Comparison of ENCODE assay signal across 18 cellular contexts in genomic region chr2:84918430-84918829, GRCh38. TPM values are rescaled to one million over a fixed set of nuclear protein-coding genes. Genes with fewer than 3 reads are reported as not detected.
DNase-seq lines count a peak whose midpoint lies in the region; ATAC-seq, FAIRE-seq and TF ChIP-seq lines count a peak whose summit lies in the region.
"Had no signal": no experiment of that assay in that cellular context is flagged by ENCODE, and none has a peak within 500 bp of the region (broad histone marks: within the 10 kb centered on the region; RNA-seq: fewer than 3 reads in every experiment).

No MANE protein-coding gene starts in this region.

- no peaks in the 10 kb centered on the region for H3K27me3 Mint-ChIP-seq in activated naive CD4-positive, alpha-beta T cell treated with anti-CD3 and anti-CD28 coated beads, Interleukin-2, amount 10 ng/mL, durations not matched to agents 7 days and 5 days
- no peaks in the 10 kb centered on the region for H3K27me3 Mint-ChIP-seq in stimulated activated naive CD8-positive, alpha-beta T cell treated with anti-CD3 and anti-CD28 coated beads, Interleukin-15, amount 100 ng/mL, for 72 hours
- H3K27me3 Mint-ChIP-seq: effector memory CD8-positive, alpha-beta T cell had no signal

- no peaks in the 10 kb centered on the region for H3K36me3 ChIP-seq in OCI-LY7 (ENCODE audit: insufficient read depth, low read length)
- no peaks in the 10 kb centered on the region for H3K36me3 ChIP-seq in endothelial cell of umbilical vein (ENCODE audit: control insufficient read depth in 2 of 2, extremely low read depth in 1 of 2, insufficient read depth in 2 of 2, low read length in 2 of 2)
- H3K36me3 ChIP-seq: spleen, vagina had no signal

- TF ChIP-seq POLR2A in endothelial cell of umbilical vein (IDR thresholded peaks at IDR 0.05; ENCODE audit: low read depth, low read length): no peak

- no peaks in the 10 kb centered on the region for H3K9me1 ChIP-seq in endothelial cell of umbilical vein (replicated peaks; ENCODE audit: control insufficient read depth, extremely low read depth, insufficient read depth, low read length)

- H3K4me1 ChIP-seq in OCI-LY7 (ENCODE audit: insufficient read depth, low read length, poor library complexity, severe bottlenecking) (peaks cover 25% of the 10 kb centered on the region), endothelial cell of umbilical vein (ENCODE audit: control insufficient read depth, extremely low read depth, insufficient read depth, low read length) (peaks cover 17% of the 10 kb centered on the region)

- H3K4me3 ChIP-seq in OCI-LY7 (ENCODE audit: low read depth, low read length, poor library complexity, severe bottlenecking) (no peak overlapping the region), endothelial cell of umbilical vein (replicated peaks in 1 of 3; ENCODE audit: insufficient read depth in 1 of 3, low read depth in 1 of 3, low read length in 3 of 3) (no peak overlapping the region)
- H3K4me3 ChIP-seq: spleen, vagina had no signal

- no peak overlapping the region for H3K9ac ChIP-seq in endothelial cell of umbilical vein (replicated peaks; ENCODE audit: extremely low read depth, insufficient read depth, low read length)

- no peaks in the 10 kb centered on the region for H3K79me2 ChIP-seq in OCI-LY7 (ENCODE audit: insufficient read depth, low read depth, low read length)
- H3K79me2 ChIP-seq in endothelial cell of umbilical vein (ENCODE audit: control insufficient read depth, insufficient read depth, low read length): no peaks in the 10 kb centered on the region

- no peaks in the 10 kb centered on the region for H3K27me3 ChIP-seq in endothelial cell of umbilical vein (ENCODE audit: control insufficient read depth in 2 of 2, insufficient read depth in 2 of 2, low read length in 2 of 2)
- H3K27me3 ChIP-seq: spleen, vagina had no signal

- FAIRE-seq in endothelial cell of umbilical vein (lab: Jason Lieb, UNC): peak; percentile 55
- FAIRE-seq: TTC549 had no signal

- BruUV-seq in OCI-LY7 (replicated peaks; lab: Mats Ljungman, UMichigan) (no TSS peak), endothelial cell of umbilical vein (replicated peaks; lab: Mats Ljungman, UMichigan) (no TSS peak)

- H3K27ac ChIP-seq in OCI-LY7 (ENCODE audit: low read depth, low read length, poor library complexity, severe bottlenecking): no peak overlapping the region
- H3K27ac ChIP-seq in endothelial cell of umbilical vein (ENCODE audit: insufficient read depth, low read depth, low read length): no peak overlapping the region

- CTCF ChIA-PET in activated naive CD4-positive, alpha-beta T cell treated with anti-CD3 and anti-CD28 coated beads, Interleukin-2, amount 10 ng/mL, durations not matched to agents 7 days and 5 days (lab: Charles Lee): interaction anchor here (1.6 to 2.6 kb wide), 3 partner anchors 12 to 149 kb away, joined by 3 to 12 read pairs (median 9); no protein-coding TSS in a partner anchor
- CTCF ChIA-PET in OCI-LY7 (lab: Charles Lee; ENCODE audit: unreplicated experiment): no interaction called here
- CTCF ChIA-PET in endothelial cell of umbilical vein (lab: Charles Lee): interaction anchor here (4.2 kb wide), 1 partner anchor 11 kb away, joined by 27 read pairs; no protein-coding TSS in a partner anchor

- H4K20me1 ChIP-seq in OCI-LY7 (ENCODE audit: insufficient read depth, low read length) (no peaks in the 10 kb centered on the region), endothelial cell of umbilical vein (replicated peaks; ENCODE audit: control insufficient read depth, extremely low read depth, insufficient read depth, low read length) (no peaks in the 10 kb centered on the region)

- peak overlapping the region; percentile 84 for H3K27ac Mint-ChIP-seq in activated naive CD4-positive, alpha-beta T cell treated with anti-CD3 and anti-CD28 coated beads, Interleukin-2, amount 10 ng/mL, durations not matched to agents 7 days and 5 days
- H3K27ac Mint-ChIP-seq in stimulated activated naive CD8-positive, alpha-beta T cell treated with anti-CD3 and anti-CD28 coated beads, Interleukin-15, amount 100 ng/mL, for 72 hours: peak overlapping the region; percentile 89 to 93

- no peak for DNase-seq in activated naive CD4-positive, alpha-beta T cell treated with anti-CD3 and anti-CD28 coated beads, Interleukin-2, amount 10 ng/mL, durations not matched to agents 7 days and 5 days
- DNase-seq in activated naive CD4-positive, alpha-beta T cell treated with Interleukin-2 at 50 U/mL for 16 hours: no peak
- DNase-seq in OCI-LY7 (ENCODE audit: low spot score): no peak
- DNase-seq in endothelial cell of umbilical vein (ENCODE audit: low read depth, low spot score): no peak
- no peak for DNase-seq in stimulated activated naive CD8-positive, alpha-beta T cell treated with anti-CD3 and anti-CD28 coated beads, Interleukin-15, amount 100 ng/mL, for 72 hours
- DNase-seq in cerebellum (ENCODE audit: low spot score): no peak
- no peak for DNase-seq in head of caudate nucleus
- DNase-seq: activated CD4-positive, alpha-beta T cell treated with anti-CD3 and anti-CD28 coated beads, Interleukin-2, amount 50 U/mL, for 4 hours; DMS79 treated with DMSO at 0.1 percent for 48 hours; effector memory CD8-positive, alpha-beta T cell; left colon; NCI-H1105; spleen; stimulated activated naive CD4-positive, alpha-beta T cell treated with Interleukin-2 at 50 U/mL for 16 hours had no signal

- no peak overlapping the region for H3K4me3 Mint-ChIP-seq in activated naive CD4-positive, alpha-beta T cell treated with anti-CD3 and anti-CD28 coated beads, Interleukin-2, amount 10 ng/mL, durations not matched to agents 7 days and 5 days
- H3K4me3 Mint-ChIP-seq in stimulated activated naive CD8-positive, alpha-beta T cell treated with anti-CD3 and anti-CD28 coated beads, Interleukin-15, amount 100 ng/mL, for 72 hours: peak overlapping the region; percentile 66 to 70
- H3K4me3 Mint-ChIP-seq: effector memory CD8-positive, alpha-beta T cell had no signal

- peaks cover 57% of the 10 kb centered on the region for H3K4me1 Mint-ChIP-seq in activated naive CD4-positive, alpha-beta T cell treated with anti-CD3 and anti-CD28 coated beads, Interleukin-2, amount 10 ng/mL, durations not matched to agents 7 days and 5 days
- H3K4me1 Mint-ChIP-seq in stimulated activated naive CD8-positive, alpha-beta T cell treated with anti-CD3 and anti-CD28 coated beads, Interleukin-15, amount 100 ng/mL, for 72 hours: peaks cover 51% of the 10 kb centered on the region

- H3K9me3 ChIP-seq in OCI-LY7 (ENCODE audit: low read length): no peaks in the 10 kb centered on the region
- no peaks in the 10 kb centered on the region for H3K9me3 ChIP-seq in endothelial cell of umbilical vein (replicated peaks; ENCODE audit: control insufficient read depth, insufficient read depth, low read length)
- H3K9me3 ChIP-seq: spleen, vagina had no signal

- TF ChIP-seq CTCF in OCI-LY7 (conservative IDR thresholded peaks at IDR 0.05; ENCODE audit: low read length) (no peak), endothelial cell of umbilical vein (IDR thresholded peaks at IDR 0.05; ENCODE audit: extremely low read depth in 1 of 2, insufficient read depth in 1 of 2, low read depth in 1 of 2, low read length in 2 of 2) (no peak)

- peaks cover 5% of the 10 kb centered on the region for H3K9me3 Mint-ChIP-seq in activated naive CD4-positive, alpha-beta T cell treated with anti-CD3 and anti-CD28 coated beads, Interleukin-2, amount 10 ng/mL, durations not matched to agents 7 days and 5 days
- H3K9me3 Mint-ChIP-seq in stimulated activated naive CD8-positive, alpha-beta T cell treated with anti-CD3 and anti-CD28 coated beads, Interleukin-15, amount 100 ng/mL, for 72 hours: no peaks in the 10 kb centered on the region
- H3K9me3 Mint-ChIP-seq: effector memory CD8-positive, alpha-beta T cell had no signal

- peak overlapping the region; percentile 90 for H2AFZ ChIP-seq in OCI-LY7 (ENCODE audit: low read length)
- peak overlapping the region; percentile 35 for H2AFZ ChIP-seq in endothelial cell of umbilical vein (ENCODE audit: low read depth, low read length)

- POLR2A ChIA-PET in OCI-LY7 (lab: Charles Lee): interaction anchor here (0.8 to 3.8 kb wide), 4 partner anchors 11 to 1510 kb away, joined by 3 to 41 read pairs (median 4); partner anchors contain the start of gene TMSB10
- POLR2A ChIA-PET in endothelial cell of umbilical vein (lab: Charles Lee): interaction anchor here (3.0 kb wide), 1 partner anchor 11 kb away, joined by 44 read pairs; no protein-coding TSS in a partner anchor

- intact Hi-C loops in OCI-LY7 (cut with micrococcal nuclease; ENCODE audit: unreplicated experiment): no loop called here
- intact Hi-C loops in endothelial cell of umbilical vein (cut with micrococcal nuclease): no loop called here
- intact Hi-C loops in head of caudate nucleus (cut with DNase I): no loop called here

- H3K36me3 Mint-ChIP-seq in activated naive CD4-positive, alpha-beta T cell treated with anti-CD3 and anti-CD28 coated beads, Interleukin-2, amount 10 ng/mL, durations not matched to agents 7 days and 5 days: peaks cover 3% of the 10 kb centered on the region

- dilution Hi-C loops in endothelial cell of umbilical vein (cut with MboI; ENCODE audit: extremely low pct_ligation_motif_present, low sequenced_read_pairs): no loop called here

- peak overlapping the region; percentile 62; the same call in 1 of the 2 replicates for H3K4me2 ChIP-seq in OCI-LY7 (ENCODE audit: low read length)
- H3K4me2 ChIP-seq in endothelial cell of umbilical vein (ENCODE audit: insufficient read depth, low read length): no peak overlapping the region

- ATAC-seq in stimulated activated naive CD8-positive, alpha-beta T cell treated with anti-CD3 and anti-CD28 coated beads, Interleukin-15, amount 100 ng/mL, for 72 hours: no peak
- ATAC-seq in GM19463 (IDR thresholded peaks at IDR 0.05; ENCODE audit: unreplicated experiment): no peak
- ATAC-seq: activated naive CD4-positive, alpha-beta T cell treated with anti-CD3 and anti-CD28 coated beads, Interleukin-2, amount 50 U/mL, for 72 hours; effector memory CD8-positive, alpha-beta T cell; left colon had no signal

- H3K9me2 ChIP-seq in OCI-LY7 (ENCODE audit: insufficient read depth, low read length): no peaks in the 10 kb centered on the region

RNA-seq across cellular contexts. Expression of gene TMSB10, which starts 13.0 kb away (rescaled TPM):
- 1,901 and 3,039 TPM in 2 replicates for total RNA-seq in OCI-LY7 (2014; rRNA removed; shearing (Covaris generic))
- 869 and 903 TPM in 2 replicates for total RNA-seq in OCI-LY7 (2022)
- 4,007 and 4,015 TPM in 2 replicates for total RNA-seq in endothelial cell of umbilical vein
- polyA plus RNA-seq in endothelial cell of umbilical vein: 2,259 and 2,774 TPM in 2 replicates
- polyA plus RNA-seq in endothelial cell of umbilical vein (2011; cell fraction: cytosol; rRNA removed): 4,510 and 5,534 TPM in 2 replicates
- 1,715 and 2,260 TPM in 2 replicates for polyA plus RNA-seq in endothelial cell of umbilical vein (2011; cell fraction: nucleus; rRNA removed)
- polyA plus RNA-seq in endothelial cell of umbilical vein (2012): 7,506 and 8,473 TPM in 2 replicates
- polyA minus RNA-seq in endothelial cell of umbilical vein: 359 and 375 TPM in 2 replicates
- polyA minus RNA-seq in endothelial cell of umbilical vein (2011; cell fraction: cytosol; rRNA and poly(A)+ RNA removed): 486 TPM
- polyA minus RNA-seq in endothelial cell of umbilical vein (2011; cell fraction: nucleus; rRNA and poly(A)+ RNA removed): 61.1 and 90.1 TPM in 2 replicates
- total RNA-seq in cerebellum: 1,631 TPM

RNA-seq across cellular contexts. Expression of gene TRABD2A, which starts 37.5 kb away (rescaled TPM):
- 0.49 and 1.9 TPM in 2 replicates for total RNA-seq in OCI-LY7 (2014; rRNA removed; shearing (Covaris generic))
- total RNA-seq in OCI-LY7 (2022): 1.6 and 1.8 TPM in 2 replicates
- total RNA-seq in endothelial cell of umbilical vein: 0.99 and 1.8 TPM in 2 replicates
- 0.45 and 1.0 TPM in 2 replicates for polyA plus RNA-seq in endothelial cell of umbilical vein
- polyA plus RNA-seq in endothelial cell of umbilical vein (2011; cell fraction: cytosol; rRNA removed): 1.6 and 2.5 TPM in 2 replicates
- polyA plus RNA-seq in endothelial cell of umbilical vein (2011; cell fraction: nucleus; rRNA removed): 1.1 and 1.3 TPM in 2 replicates
- polyA plus RNA-seq in endothelial cell of umbilical vein (2012): 1.2 and 1.4 TPM in 2 replicates
- polyA minus RNA-seq in endothelial cell of umbilical vein: 3.0 TPM in 1 of 2 replicates, not detected in the other
- 64.7 TPM for polyA minus RNA-seq in endothelial cell of umbilical vein (2011; cell fraction: cytosol; rRNA and poly(A)+ RNA removed)
- polyA minus RNA-seq in endothelial cell of umbilical vein (2011; cell fraction: nucleus; rRNA and poly(A)+ RNA removed): 0.34 and 6.1 TPM in 2 replicates
- total RNA-seq in cerebellum: 1.4 TPM

RNA-seq across cellular contexts. Expression of gene KCMF1, which starts 52.5 kb away (rescaled TPM):
- total RNA-seq in OCI-LY7 (2014; rRNA removed; shearing (Covaris generic)): 42.2 and 63.0 TPM in 2 replicates
- 95.1 and 108 TPM in 2 replicates for total RNA-seq in OCI-LY7 (2022)
- total RNA-seq in endothelial cell of umbilical vein: 75.9 and 78.4 TPM in 2 replicates
- polyA plus RNA-seq in endothelial cell of umbilical vein: 45.5 and 49.3 TPM in 2 replicates
- 64.7 and 67.7 TPM in 2 replicates for polyA plus RNA-seq in endothelial cell of umbilical vein (2011; cell fraction: cytosol; rRNA removed)
- polyA plus RNA-seq in endothelial cell of umbilical vein (2011; cell fraction: nucleus; rRNA removed): 47.7 and 59.6 TPM in 2 replicates
- polyA plus RNA-seq in endothelial cell of umbilical vein (2012): 68.6 and 86.9 TPM in 2 replicates
- 78.7 and 80.5 TPM in 2 replicates for polyA minus RNA-seq in endothelial cell of umbilical vein
- polyA minus RNA-seq in endothelial cell of umbilical vein (2011; cell fraction: cytosol; rRNA and poly(A)+ RNA removed): 45.5 TPM
- polyA minus RNA-seq in endothelial cell of umbilical vein (2011; cell fraction: nucleus; rRNA and poly(A)+ RNA removed): 34.8 and 45.1 TPM in 2 replicates
- 32.4 TPM for total RNA-seq in cerebellum
